ENCODE assay signal across 1 cellular context in genomic region chr5:138366556-138367382, GRCh38.
TF ChIP-seq lines count a peak whose summit lies in the region.

No MANE protein-coding gene starts in this region.

TF ChIP-seq in IMR-90, 13 proteins besides CTCF, POLR2A, EP300 and RAD21:
- TF ChIP-seq MAFK (IDR thresholded peaks at IDR 0.05; ENCODE audit: low read depth, low read length) = no peak
- TF ChIP-seq RCOR1 (IDR thresholded peaks at IDR 0.05; ENCODE audit: insufficient replicate concordance, low read length) = no peak
- TF ChIP-seq SMC3 (IDR thresholded peaks at IDR 0.05; ENCODE audit: low read depth, low read length) = no peak
- TF ChIP-seq CEBPB (IDR thresholded peaks at IDR 0.05; ENCODE audit: low read depth, low read length) = no peak
- TF ChIP-seq, protein P1, sequence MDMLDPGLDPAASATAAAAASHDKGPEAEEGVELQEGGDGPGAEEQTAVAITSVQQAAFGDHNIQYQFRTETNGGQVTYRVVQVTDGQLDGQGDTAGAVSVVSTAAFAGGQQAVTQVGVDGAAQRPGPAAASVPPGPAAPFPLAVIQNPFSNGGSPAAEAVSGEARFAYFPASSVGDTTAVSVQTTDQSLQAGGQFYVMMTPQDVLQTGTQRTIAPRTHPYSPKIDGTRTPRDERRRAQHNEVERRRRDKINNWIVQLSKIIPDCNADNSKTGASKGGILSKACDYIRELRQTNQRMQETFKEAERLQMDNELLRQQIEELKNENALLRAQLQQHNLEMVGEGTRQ (IDR thresholded peaks at IDR 0.05; ENCODE audit: low read depth, low read length) = no peak
- TF ChIP-seq NFE2L2 (IDR thresholded peaks at IDR 0.05; ENCODE audit: low read depth, low read length) = no peak
- no peak for TF ChIP-seq MAZ (IDR thresholded peaks at IDR 0.05; ENCODE audit: borderline replicate concordance, low read depth, low read length)
- no peak for TF ChIP-seq ELK1 (IDR thresholded peaks at IDR 0.05; ENCODE audit: borderline replicate concordance, low read depth, low read length)
- no peak for TF ChIP-seq BHLHE40 (IDR thresholded peaks at IDR 0.05; ENCODE audit: low read depth, low read length)
- TF ChIP-seq RFX5 (IDR thresholded peaks at IDR 0.05; ENCODE audit: low read depth, low read length) = no peak
- no peak for TF ChIP-seq MXI1 (IDR thresholded peaks at IDR 0.05; ENCODE audit: borderline replicate concordance, low read depth, low read length)
- no peak for TF ChIP-seq FOS (IDR thresholded peaks at IDR 0.05; ENCODE audit: low read depth, low read length)
- TF ChIP-seq CHD1 (IDR thresholded peaks at IDR 0.05; ENCODE audit: low read depth, low read length) = no peak
